Comparison of ENCODE assay signal across 29 cellular contexts in genomic region chr17:19544366-19544765, GRCh38. TPM values are rescaled to one million over a fixed set of nuclear protein-coding genes. Genes with fewer than 3 reads are reported as not detected.
"Had no signal": no experiment of that assay in that cellular context is flagged by ENCODE, and none has a peak within 500 bp of the region (broad histone marks: within the 10 kb centered on the region; RNA-seq: fewer than 3 reads in every experiment).

No MANE protein-coding gene starts in this region.

- H3K27me3 Mint-ChIP-seq: natural killer cell treated with Interleukin-12 subunit alpha and Interleukin-12 subunit beta and Interleukin-15 and Interleukin-18, amount 100 ng/mL, for 72 hours; stimulated activated memory B cell treated with anti-CD40 and anti-IgM and Interleukin-4, amounts not matched to agents 10 μg/mL and 1 μg/mL and 100 μg/mL, for 72 hours had no signal

- H3K36me3 ChIP-seq: neutrophil, pancreas, sigmoid colon, spleen, thoracic aorta, thyroid gland, tibial nerve, upper lobe of left lung had no signal

- H3K9me3 Mint-ChIP-seq: naive B cell; naive thymus-derived CD8-positive, alpha-beta T cell; natural killer cell treated with Interleukin-12 subunit alpha and Interleukin-12 subunit beta and Interleukin-15 and Interleukin-18, amount 100 ng/mL, for 72 hours; nephron progenitor cell; neural crest cell; stimulated activated memory B cell treated with anti-CD40 and anti-IgM and Interleukin-4, amounts not matched to agents 10 μg/mL and 1 μg/mL and 100 μg/mL, for 72 hours; stimulated activated naive CD8-positive, alpha-beta T cell treated with anti-CD3 and anti-CD28 coated beads, Interleukin-15, amount 100 ng/mL, for 72 hours had no signal

- DNase-seq: naive B cell; naive thymus-derived CD8-positive, alpha-beta T cell; nephron progenitor cell; nucleus accumbens; pancreas; psoas muscle; right cardiac atrium; right lobe of liver; sigmoid colon; small intestine; spleen; stimulated activated CD4-positive, alpha-beta T cell treated with anti-CD3 and anti-CD28 coated beads, Interleukin-12 subunit alpha, Interleukin-12 subunit beta, amount 100 ng/mL, for 4 hours; stimulated activated CD4-positive, alpha-beta T cell treated with anti-CD3 and anti-CD28 coated beads, Interleukin-1b, Interleukin-23, amount 100 ng/mL, for 48 hours; stimulated activated CD4-positive, alpha-beta T cell treated with anti-CD3 and anti-CD28 coated beads, Interleukin-4, amount 100 ng/mL, for 1 hour; stimulated activated CD4-positive, alpha-beta T cell treated with anti-CD3 and anti-CD28 coated beads, Interleukin-4, amount 100 ng/mL, for 4 hours; stimulated activated CD8-positive, alpha-beta memory T cell treated with anti-CD3 and anti-CD28 coated beads, Interleukin-4, amount 100 ng/mL, for 48 hours; stimulated activated naive CD4-positive, alpha-beta T cell; stimulated activated naive CD8-positive, alpha-beta T cell treated with anti-CD3 and anti-CD28 coated beads, Interleukin-15, amount 100 ng/mL, for 72 hours; stimulated activated naive CD8-positive, alpha-beta T cell treated with anti-CD3 and anti-CD28 coated beads, Interleukin-15, Interleukin-2, amounts not matched to agents 100 U/mL and 50 U/mL, for 24 hours; thyroid gland; trophoblast cell; upper lobe of left lung had no signal

- H3K4me1 ChIP-seq: pancreas had no signal

- ATAC-seq: naive thymus-derived CD8-positive, alpha-beta T cell; natural killer cell treated with Interleukin-12 subunit alpha and Interleukin-12 subunit beta and Interleukin-15 and Interleukin-18, amount 100 ng/mL, for 72 hours; right cardiac atrium; right lobe of liver; stimulated activated naive CD8-positive, alpha-beta T cell treated with anti-CD3 and anti-CD28 coated beads, Interleukin-15, amount 100 ng/mL, for 72 hours; stimulated activated naive CD8-positive, alpha-beta T cell treated with anti-CD3 and anti-CD28 coated beads, Interleukin-15, Interleukin-2, amounts not matched to agents 100 U/mL and 50 U/mL, for 24 hours had no signal

- H3K4me3 ChIP-seq: pancreas, psoas muscle, right lobe of liver, sigmoid colon, spleen, thoracic aorta, thyroid gland, tibial nerve, upper lobe of left lung had no signal

- H3K4me1 Mint-ChIP-seq: nephron progenitor cell; neural crest cell; stimulated activated naive CD8-positive, alpha-beta T cell treated with anti-CD3 and anti-CD28 coated beads, Interleukin-15, amount 100 ng/mL, for 72 hours had no signal

- H3K27ac ChIP-seq: neutrophil, pancreas, psoas muscle, sigmoid colon, thoracic aorta, thyroid gland had no signal

- H3K9me3 ChIP-seq: neutrophil, pancreas, psoas muscle, right lobe of liver, sigmoid colon, spleen, thoracic aorta, thyroid gland, tibial nerve, upper lobe of left lung had no signal

- H3K27me3 ChIP-seq: neutrophil, pancreas, right lobe of liver, sigmoid colon, spleen, thyroid gland, tibial nerve, upper lobe of left lung had no signal

- H3K36me3 Mint-ChIP-seq: naive B cell; naive thymus-derived CD8-positive, alpha-beta T cell; natural killer cell treated with Interleukin-12 subunit alpha and Interleukin-12 subunit beta and Interleukin-15 and Interleukin-18, amount 100 ng/mL, for 72 hours; stimulated activated memory B cell treated with anti-CD40 and anti-IgM and Interleukin-4, amounts not matched to agents 10 μg/mL and 1 μg/mL and 100 μg/mL, for 72 hours had no signal

- H3K27ac Mint-ChIP-seq: naive B cell; natural killer cell treated with Interleukin-12 subunit alpha and Interleukin-12 subunit beta and Interleukin-15 and Interleukin-18, amount 100 ng/mL, for 72 hours; nephron progenitor cell; progenitor cell of endocrine pancreas; stimulated activated memory B cell treated with anti-CD40 and anti-IgM and Interleukin-4, amounts not matched to agents 10 μg/mL and 1 μg/mL and 100 μg/mL, for 72 hours had no signal

- H3K4me3 Mint-ChIP-seq: naive thymus-derived CD8-positive, alpha-beta T cell; natural killer cell treated with Interleukin-12 subunit alpha and Interleukin-12 subunit beta and Interleukin-15 and Interleukin-18, amount 100 ng/mL, for 72 hours; nephron progenitor cell; neural crest cell; stimulated activated memory B cell treated with anti-CD40 and anti-IgM and Interleukin-4, amounts not matched to agents 10 μg/mL and 1 μg/mL and 100 μg/mL, for 72 hours; stimulated activated naive CD8-positive, alpha-beta T cell treated with anti-CD3 and anti-CD28 coated beads, Interleukin-15, amount 100 ng/mL, for 72 hours had no signal

RNA-seq across cellular contexts. Expression of gene SLC47A1, which starts 10.7 kb away (rescaled TPM):
- total RNA-seq: naive thymus-derived CD8-positive, alpha-beta T cell; natural killer cell treated with Interleukin-12 subunit alpha and Interleukin-12 subunit beta and Interleukin-15 and Interleukin-18, amount 100 ng/mL, for 72 hours had no signal
